14 cellular contexts compared by ENCODE assay signal in genomic region chr3:191961036-191961435, GRCh38.
"Had no signal": no experiment of that assay in that cellular context is flagged by ENCODE, and none has a peak within 500 bp of the region (broad histone marks: within the 10 kb centered on the region; RNA-seq: fewer than 3 reads in every experiment).

No MANE protein-coding gene starts in this region.

- H3K4me1 Mint-ChIP-seq: activated T-helper 17 cell treated with anti-CD3 and anti-CD28 coated beads, Interleukin-2, amount 50 U/mL, for 72 hours; stimulated activated naive CD8-positive, alpha-beta T cell treated with anti-CD3 and anti-CD28 coated beads, Interleukin-15, amount 100 ng/mL, for 72 hours had no signal

- H3K4me3 ChIP-seq: ascending aorta, dorsolateral prefrontal cortex, left lung, psoas muscle, right lobe of liver had no signal

- H3K4me3 Mint-ChIP-seq: activated T-helper 17 cell treated with anti-CD3 and anti-CD28 coated beads, Interleukin-2, amount 50 U/mL, for 72 hours; natural killer cell treated with Interleukin-12 subunit alpha and Interleukin-12 subunit beta and Interleukin-15 and Interleukin-18, amount 100 ng/mL, for 72 hours; stimulated activated naive CD8-positive, alpha-beta T cell treated with anti-CD3 and anti-CD28 coated beads, Interleukin-15, amount 100 ng/mL, for 72 hours; T-helper 2 cell treated with Interferon-gamma antibody and Interleukin-4, amounts not matched to agents 5 μg/mL and 100 μg/mL, for 36 hours had no signal

- H3K9me3 Mint-ChIP-seq: activated T-helper 17 cell treated with anti-CD3 and anti-CD28 coated beads, Interleukin-2, amount 50 U/mL, for 72 hours; stimulated activated naive CD8-positive, alpha-beta T cell treated with anti-CD3 and anti-CD28 coated beads, Interleukin-15, amount 100 ng/mL, for 72 hours had no signal

- H3K9me3 ChIP-seq: ascending aorta, left lung, psoas muscle, right lobe of liver had no signal

- H3K27me3 ChIP-seq: ascending aorta, left lung, right lobe of liver had no signal

- H3K36me3 Mint-ChIP-seq: natural killer cell treated with Interleukin-12 subunit alpha and Interleukin-12 subunit beta and Interleukin-15 and Interleukin-18, amount 100 ng/mL, for 72 hours had no signal

- H3K27ac ChIP-seq: ascending aorta, dorsolateral prefrontal cortex, left lung, psoas muscle, right lobe of liver had no signal

- H3K27ac Mint-ChIP-seq: activated T-helper 17 cell treated with anti-CD3 and anti-CD28 coated beads, Interleukin-2, amount 50 U/mL, for 72 hours; natural killer cell treated with Interleukin-12 subunit alpha and Interleukin-12 subunit beta and Interleukin-15 and Interleukin-18, amount 100 ng/mL, for 72 hours; stimulated activated naive CD8-positive, alpha-beta T cell treated with anti-CD3 and anti-CD28 coated beads, Interleukin-15, amount 100 ng/mL, for 72 hours; T-helper 2 cell treated with Interferon-gamma antibody and Interleukin-4, amounts not matched to agents 5 μg/mL and 100 μg/mL, for 36 hours had no signal

- H3K27me3 Mint-ChIP-seq: activated T-helper 17 cell treated with anti-CD3 and anti-CD28 coated beads, Interleukin-2, amount 50 U/mL, for 72 hours; natural killer cell treated with Interleukin-12 subunit alpha and Interleukin-12 subunit beta and Interleukin-15 and Interleukin-18, amount 100 ng/mL, for 72 hours; stimulated activated naive CD8-positive, alpha-beta T cell treated with anti-CD3 and anti-CD28 coated beads, Interleukin-15, amount 100 ng/mL, for 72 hours had no signal

- H3K4me1 ChIP-seq: ascending aorta, left lung, psoas muscle, right lobe of liver had no signal

- DNase-seq: activated CD4-positive, alpha-beta T cell treated with anti-CD3 and anti-CD28 coated beads, Interleukin-2, amount 50 U/mL, for 4 hours; activated CD4-positive, CD25-positive, alpha-beta regulatory T cell treated with anti-CD3 and anti-CD28 coated beads, Interleukin-2, amount 50 U/mL, for 72 hours; activated naive CD4-positive, alpha-beta T cell treated with Interleukin-2 at 50 U/mL for 16 hours; activated T-cell treated with anti-CD3 and anti-CD28 coated beads for 4 hours; dorsolateral prefrontal cortex; mammary epithelial cell; psoas muscle; right lobe of liver; stimulated activated naive CD8-positive, alpha-beta T cell treated with anti-CD3 and anti-CD28 coated beads, Interleukin-15, amount 100 ng/mL, for 72 hours had no signal

- H3K36me3 ChIP-seq: ascending aorta, left lung, right lobe of liver had no signal
